18 cellular contexts compared by ENCODE assay signal in genomic region chr17:28458881-28459280, GRCh38. TPM values are rescaled to one million over a fixed set of nuclear protein-coding genes. Genes with fewer than 3 reads are reported as not detected.
"Had no signal": no experiment of that assay in that cellular context is flagged by ENCODE, and none has a peak within 500 bp of the region (broad histone marks: within the 10 kb centered on the region; RNA-seq: fewer than 3 reads in every experiment).

No MANE protein-coding gene starts in this region.

RNA-seq across cellular contexts. Expression of gene SLC13A2, which starts 14.6 kb away (rescaled TPM):
- total RNA-seq: activated naive CD4-positive, alpha-beta T cell treated with anti-CD3 and anti-CD28 coated beads for 36 hours; activated naive CD4-positive, alpha-beta T cell treated with anti-CD3 and anti-CD28 coated beads, Interleukin-2, amount 50 U/mL, for 72 hours; activated naive CD8-positive, alpha-beta T cell treated with anti-CD3 and anti-CD28 coated beads for 36 hours; activated naive CD8-positive, alpha-beta T cell treated with anti-CD3 and anti-CD28 coated beads, Interleukin-2, amount 10 ng/mL, durations not matched to agents 7 days and 5 days; activated T-cell treated with anti-CD3 and anti-CD28 coated beads, Interleukin-2, amount 50 U/mL, for 4 hours; activated T-cell treated with anti-CD3 and anti-CD28 coated beads, Interleukin-2, amount 50 U/mL, for 72 hours; activated T-helper 1 cell treated with anti-CD3 and anti-CD28 coated beads, Interleukin-12 subunit alpha, Interleukin-12 subunit beta, Interleukin-2, Interleukin-4 antibody, amounts not matched to agents 30 ng/mL and 10 ng/mL and 1 ng/mL, durations not matched to agents 14 hours and 24 hours and 36 hours; activated T-helper 17 cell treated with anti-CD3 and anti-CD28 coated beads, Interleukin-2, amount 50 U/mL, for 72 hours; activated T-helper 2 cell treated with anti-CD3 and anti-CD28 coated beads, Interferon-gamma antibody, Interleukin-2, Interleukin-4, amounts not matched to agents 10 μg/mL and 5 μg/mL and 100 μg/mL, durations not matched to agents 14 hours and 24 hours and 36 hours; adrenal gland; aorta; ascending aorta; astrocyte; bronchial epithelial cell; cardiac muscle cell; cardiac septum; cerebellum; chondrocyte had no signal

RNA-seq across cellular contexts. Expression of gene FOXN1, which starts 47.3 kb away (rescaled TPM):
- total RNA-seq: activated naive CD4-positive, alpha-beta T cell treated with anti-CD3 and anti-CD28 coated beads for 36 hours; activated naive CD4-positive, alpha-beta T cell treated with anti-CD3 and anti-CD28 coated beads, Interleukin-2, amount 50 U/mL, for 72 hours; activated naive CD8-positive, alpha-beta T cell treated with anti-CD3 and anti-CD28 coated beads for 36 hours; activated naive CD8-positive, alpha-beta T cell treated with anti-CD3 and anti-CD28 coated beads, Interleukin-2, amount 10 ng/mL, durations not matched to agents 7 days and 5 days; activated T-cell treated with anti-CD3 and anti-CD28 coated beads, Interleukin-2, amount 50 U/mL, for 4 hours; activated T-cell treated with anti-CD3 and anti-CD28 coated beads, Interleukin-2, amount 50 U/mL, for 72 hours; activated T-helper 1 cell treated with anti-CD3 and anti-CD28 coated beads, Interleukin-12 subunit alpha, Interleukin-12 subunit beta, Interleukin-2, Interleukin-4 antibody, amounts not matched to agents 30 ng/mL and 10 ng/mL and 1 ng/mL, durations not matched to agents 14 hours and 24 hours and 36 hours; activated T-helper 17 cell treated with anti-CD3 and anti-CD28 coated beads, Interleukin-2, amount 50 U/mL, for 72 hours; activated T-helper 2 cell treated with anti-CD3 and anti-CD28 coated beads, Interferon-gamma antibody, Interleukin-2, Interleukin-4, amounts not matched to agents 10 μg/mL and 5 μg/mL and 100 μg/mL, durations not matched to agents 14 hours and 24 hours and 36 hours; adrenal gland; aorta; ascending aorta; astrocyte; bronchial epithelial cell; cardiac septum; cerebellum; chondrocyte had no signal
